In genomic region chr16:4324479-4324868, GRCh38 we compare ENCODE assay signal across 13 cellular contexts. TPM values are rescaled to one million over a fixed set of nuclear protein-coding genes. Genes with fewer than 3 reads are reported as not detected.
DNase-seq lines count a peak whose midpoint lies in the region; ATAC-seq and TF ChIP-seq lines count a peak whose summit lies in the region.
"Had no signal": no experiment of that assay in that cellular context is flagged by ENCODE, and none has a peak within 500 bp of the region (broad histone marks: within the 10 kb centered on the region; RNA-seq: fewer than 3 reads in every experiment).

No MANE protein-coding gene starts in this region.

- no peak overlapping the region for H3K14ac ChIP-seq in H9 (ENCODE audit: insufficient read depth, low read length)

- dilution Hi-C loops in mammary epithelial cell (cut with HindIII; ENCODE audit: low sequenced_read_pairs), result no loop called here

- H3K4me3 ChIP-seq in mammary epithelial cell (replicated peaks in 1 of 3; ENCODE audit: insufficient read depth in 1 of 3, low read depth in 2 of 3, low read length in 3 of 3) (no peak overlapping the region), lung (no peak overlapping the region), stomach (peak overlapping the region in 1 of 4 donors; percentile 13)

- WGBS in H9 (ENCODE audit: extremely low coverage, insufficient read length, low lambda C conversion rate), result no CpG with 5 or more reads among the region's 11 CpGs
- WGBS in mammary epithelial cell (ENCODE audit: low coverage, missing lambda C conversion rate), result 89% methylated on average over 9 of the region's 11 CpGs
- WGBS in lung, 2 donors, result 77 to 88% methylated on average over 11 of the region's 11 CpGs
- WGBS in stomach, 5 donors, result 71 to 80% (median 78%) methylated on average over 8 to 11 of the region's 11 CpGs

- H3K9me3 Mint-ChIP-seq in H9, result no peaks in the 10 kb centered on the region
- H3K9me3 Mint-ChIP-seq: activated CD4-positive, alpha-beta T cell treated with anti-CD3 and anti-CD28 coated beads, Interleukin-2, amount 10 ng/mL, durations not matched to agents 24 days and 14 days; naive B cell had no signal

- peaks cover 3% of the 10 kb centered on the region; the same call in 1 of the 2 replicates for H3K79me2 ChIP-seq in H9 (ENCODE audit: insufficient read depth, low read length)
- H3K79me2 ChIP-seq in mammary epithelial cell (ENCODE audit: insufficient read depth, low read length), result peaks cover 92% of the 10 kb centered on the region

- no peak overlapping the region for H2BK120ac ChIP-seq in H9 (ENCODE audit: low read depth, low read length, poor library complexity, severe bottlenecking)

- no peak overlapping the region for H4K5ac ChIP-seq in H9 (ENCODE audit: insufficient read length, low read depth, low read length)

- peaks cover 9 to 19% of the 10 kb centered on the region in 2 experiments for H3K4me1 Mint-ChIP-seq in H9

- no peak for ATAC-seq in lung (ENCODE audit: insufficient read depth, low FRiP score)
- no peak for ATAC-seq in HG03565 (IDR thresholded peaks at IDR 0.05; ENCODE audit: unreplicated experiment)
- no peak for ATAC-seq in HG02970 (IDR thresholded peaks at IDR 0.05; ENCODE audit: low FRiP score, unreplicated experiment)
- ATAC-seq: esophagus mucosa had no signal

- H4K20me1 ChIP-seq in H9 (ENCODE audit: control insufficient read depth, insufficient read depth, insufficient read length) (peaks cover 3% of the 10 kb centered on the region), mammary epithelial cell (ENCODE audit: insufficient read depth, low read length) (no peaks in the 10 kb centered on the region)

- TF ChIP-seq POLR2A in stomach (IDR thresholded peaks at IDR 0.05), result no peak

- no peak overlapping the region for H2BK20ac ChIP-seq in H9 (ENCODE audit: low read depth, low read length, poor library complexity, severe bottlenecking)

- no peaks in the 10 kb centered on the region for H3K79me1 ChIP-seq in H9 (ENCODE audit: insufficient read depth, low read depth, low read length, poor library complexity, severe bottlenecking)

- no peak overlapping the region for H3K4me2 ChIP-seq in H9 (ENCODE audit: insufficient read depth, insufficient read length, low read length)
- peak overlapping the region; percentile 45 for H3K4me2 ChIP-seq in mammary epithelial cell (ENCODE audit: insufficient read depth, low read depth, low read length)

- H2BK15ac ChIP-seq in H9 (ENCODE audit: low read depth, low read length), result no peak overlapping the region

- TF ChIP-seq CTCF in H9 (conservative IDR thresholded peaks at IDR 0.05) (no peak), mammary epithelial cell (conservative IDR thresholded peaks at IDR 0.05 in 1 of 2, IDR thresholded peaks at IDR 0.05 in 1 of 2; ENCODE audit: extremely low read depth in 1 of 2, insufficient read depth in 1 of 2, low read depth in 1 of 2, low read length in 2 of 2) (no peak), lung (IDR thresholded peaks at IDR 0.05; ENCODE audit: control extremely low read depth, extremely low read depth) (no peak), stomach (IDR thresholded peaks at IDR 0.05) (no peak)

- no peak overlapping the region for H4K91ac ChIP-seq in H9 (ENCODE audit: insufficient read length, low read depth, low read length)

- no peak overlapping the region for H3K56ac ChIP-seq in H9 (ENCODE audit: insufficient read length, low read depth, low read length)

- no peak overlapping the region for H3K9ac ChIP-seq in H9 (ENCODE audit: extremely low read depth, insufficient read length, low read length)
- no peak overlapping the region for H3K9ac ChIP-seq in mammary epithelial cell (ENCODE audit: insufficient read depth, low read length)

- H3K36me3 Mint-ChIP-seq in H9 (ENCODE audit: insufficient read depth in 1 of 3, low read depth in 3 of 3), result no peaks in the 10 kb centered on the region
- H3K36me3 Mint-ChIP-seq: naive B cell had no signal

- no peak overlapping the region for H3K23ac ChIP-seq in H9 (ENCODE audit: insufficient read length, low read depth, low read length)

- H2AFZ ChIP-seq in H9 (ENCODE audit: low read length), result no peak overlapping the region
- H2AFZ ChIP-seq in mammary epithelial cell (ENCODE audit: low read depth, low read length), result no peak overlapping the region

- H3K4me1 ChIP-seq in H9 (ENCODE audit: insufficient read depth, low read length), result peaks cover 3% of the 10 kb centered on the region; the same call in 1 of the 2 replicates
- H3K4me1 ChIP-seq in mammary epithelial cell (ENCODE audit: insufficient read depth, low read length), result peaks cover 48% of the 10 kb centered on the region
- peaks cover 5 to 63% of the 10 kb centered on the region in 2 donors for H3K4me1 ChIP-seq in lung (ENCODE audit: control insufficient read depth in 2 of 2, insufficient read depth in 2 of 2, low read length in 2 of 2)
- peaks cover 72 to 98% (median 86%) of the 10 kb centered on the region in 4 donors for H3K4me1 ChIP-seq in stomach

- H3K4me3 Mint-ChIP-seq in H9, result no peak overlapping the region
- H3K4me3 Mint-ChIP-seq: activated CD4-positive, alpha-beta T cell treated with anti-CD3 and anti-CD28 coated beads, Interleukin-2, amount 10 ng/mL, durations not matched to agents 24 days and 14 days had no signal

- DNase-seq in H9 (no peak), mammary epithelial cell (no peak), lung (ENCODE audit: low spot score) (no peak), stomach (no peak), NCI-H2227 treated with DMSO at 0.1 percent for 48 hours (lab: John Stamatoyannopoulos, UW) (no peak), A172 (ENCODE audit: low spot score) (no peak)
- DNase-seq: activated CD4-positive, alpha-beta T cell treated with anti-CD3 and anti-CD28 coated beads, Interleukin-2, amount 10 ng/mL, durations not matched to agents 24 days and 14 days; naive B cell; stimulated activated CD4-positive, alpha-beta T cell treated with anti-CD3 and anti-CD28 coated beads, Interleukin-12 subunit alpha, Interleukin-12 subunit beta, amount 100 ng/mL, for 4 hours; T-helper 2 cell had no signal

- CTCF ChIA-PET in mammary epithelial cell (lab: Charles Lee; ENCODE audit: low non-redundant PET), result interaction anchor here (0.7 kb wide), 1 partner anchor 348 kb away, joined by 3 read pairs; no protein-coding TSS in a partner anchor

- peaks cover 4% of the 10 kb centered on the region for H3K23me2 ChIP-seq in H9 (ENCODE audit: insufficient read length, low read depth, low read length, poor library complexity, severe bottlenecking)

- H3K9me3 ChIP-seq in H9 (ENCODE audit: control insufficient read depth, low read depth, low read length), result no peaks in the 10 kb centered on the region
- H3K9me3 ChIP-seq in mammary epithelial cell (replicated peaks; ENCODE audit: insufficient read depth, low read length), result no peaks in the 10 kb centered on the region
- H3K9me3 ChIP-seq in lung (ENCODE audit: control insufficient read depth in 2 of 2, insufficient read depth in 1 of 2, low read length in 1 of 2), result no peaks in the 10 kb centered on the region
- no peaks in the 10 kb centered on the region for H3K9me3 ChIP-seq in stomach

- BruUV-seq in mammary epithelial cell (replicated peaks; lab: Mats Ljungman, UMichigan), result no TSS peak

- in situ Hi-C loops in mammary epithelial cell (cut with MboI; ENCODE audit: low sequenced_read_pairs in 2 of 2), result loop anchor here in 1 of 2 donors (5.0 kb wide), 1 partner anchor 52 kb away; the partner anchor contains the start of gene TFAP4

- no peaks in the 10 kb centered on the region for H3K27me3 ChIP-seq in H9 (ENCODE audit: insufficient read depth, low read length)
- no peaks in the 10 kb centered on the region for H3K27me3 ChIP-seq in mammary epithelial cell (ENCODE audit: insufficient read depth, low read length)
- H3K27me3 ChIP-seq in lung (ENCODE audit: control insufficient read depth, insufficient read depth), result no peaks in the 10 kb centered on the region
- H3K27me3 ChIP-seq in stomach, result peaks cover 0 to 8% (median 0%) of the 10 kb centered on the region in 3 donors

- H2AK5ac ChIP-seq in H9 (ENCODE audit: insufficient read length, low read length), result no peak overlapping the region

- no peak overlapping the region for H2BK12ac ChIP-seq in H9 (ENCODE audit: insufficient read length, low read depth, low read length)

- no peak for TF ChIP-seq EP300 in stomach (IDR thresholded peaks at IDR 0.05)

- no peak overlapping the region for H3T11ph ChIP-seq in H9 (ENCODE audit: low read length)

- no peaks in the 10 kb centered on the region for H3K27me3 Mint-ChIP-seq in H9 (ENCODE audit: low read depth)
- H3K27me3 Mint-ChIP-seq: naive B cell had no signal

- H3K36me3 ChIP-seq in mammary epithelial cell (ENCODE audit: insufficient read depth, low read length), result no peaks in the 10 kb centered on the region
- no peaks in the 10 kb centered on the region for H3K36me3 ChIP-seq in lung (ENCODE audit: control insufficient read depth in 2 of 2, insufficient read depth in 2 of 2, low read length in 2 of 2)
- no peaks in the 10 kb centered on the region for H3K36me3 ChIP-seq in stomach

- H3K27ac ChIP-seq in H9 (ENCODE audit: insufficient read length, low read depth, low read length) (no peak overlapping the region), mammary epithelial cell (ENCODE audit: insufficient read depth, low read depth, low read length) (no peak overlapping the region), lung (ENCODE audit: low read depth in 1 of 2, low read length in 1 of 2) (peak overlapping the region; percentile 68 to 91), stomach (peak overlapping the region; percentile 57 to 89 (median 83))

- no peak overlapping the region for H3K4ac ChIP-seq in H9 (ENCODE audit: low read depth, low read length)

- intact Hi-C loops in mammary epithelial cell (cut with micrococcal nuclease) (no loop called here), stomach (cut with DNase I; ENCODE audit: low total_unique reads) (no loop called here)

- H3K27ac Mint-ChIP-seq in H9, result peak overlapping the region; percentile 8 to 91 (median 72); a peak in 3 of 7 replicates
- H3K27ac Mint-ChIP-seq: activated CD4-positive, alpha-beta T cell treated with anti-CD3 and anti-CD28 coated beads, Interleukin-2, amount 10 ng/mL, durations not matched to agents 24 days and 14 days; naive B cell had no signal

- H2BK5ac ChIP-seq in H9 (ENCODE audit: insufficient read length, low read length), result no peak overlapping the region

- H4K8ac ChIP-seq in H9 (replicated peaks; ENCODE audit: insufficient read length, low read depth, low read length), result no peak overlapping the region

- H3K18ac ChIP-seq in H9 (ENCODE audit: insufficient read length, low read depth, low read length), result no peak overlapping the region

RNA-seq across cellular contexts. Expression of gene GLIS2, which starts 8.6 kb away (rescaled TPM):
- total RNA-seq in H9 (2021), result 14.3 and 14.9 TPM in 2 replicates
- 10 to 100 TPM in 1 of 2 donors, 1 to 10 TPM in 1; 3.3 to 13.5 TPM for total RNA-seq in mammary epithelial cell
- 3.6 TPM for polyA plus RNA-seq in mammary epithelial cell
- polyA minus RNA-seq in mammary epithelial cell, result 10.4 TPM
- 10 to 100 TPM in 1 of 2 donors, 1 to 10 TPM in 1; 8.8 to 25.5 TPM for total RNA-seq in lung
- polyA plus RNA-seq in lung, result 10 to 100 TPM; 14.8 to 15.1 TPM
- 10 to 100 TPM in 1 of 5 donors, 1 to 10 TPM in 4; 3.2 to 21.0 (median 4.6) TPM for total RNA-seq in stomach
- 1 to 10 TPM; 4.4 to 9.0 (median 5.8) TPM for polyA plus RNA-seq in stomach
- total RNA-seq in A172 (2014; rRNA removed; shearing (Covaris generic)), result 3.2 and 5.7 TPM in 2 replicates

RNA-seq across cellular contexts. Expression of gene PAM16, which starts 26.6 kb away (rescaled TPM):
- 80.4 and 81.8 TPM in 2 replicates for total RNA-seq in H9 (2021)
- total RNA-seq in mammary epithelial cell, result 10 to 100 TPM; 20.3 to 62.1 TPM
- polyA plus RNA-seq in mammary epithelial cell, result 41.2 TPM
- polyA minus RNA-seq in mammary epithelial cell, result 3.8 TPM
- 10 to 100 TPM; 23.0 to 55.2 TPM for total RNA-seq in lung
- polyA plus RNA-seq in lung, result 100 to 1,000 TPM in 1 of 2 donors, 10 to 100 TPM in 1; 62.2 to 183 TPM
- 100 to 1,000 TPM in 1 of 5 donors, 10 to 100 TPM in 3, 1 to 10 TPM in 1; 4.7 to 218 (median 28.1) TPM for total RNA-seq in stomach
- polyA plus RNA-seq in stomach, result 100 to 1,000 TPM in 2 of 3 donors, 10 to 100 TPM in 1; 54.4 to 117 (median 104) TPM
- total RNA-seq in A172 (2014; rRNA removed; shearing (Covaris generic)), result 46.8 and 116 TPM in 2 replicates

RNA-seq across cellular contexts. Expression of gene VASN, which starts 47.2 kb away (rescaled TPM):
- total RNA-seq in H9 (2021) (10.8 and 11.0 TPM in 2 replicates), mammary epithelial cell (10 to 100 TPM in 1 of 2 donors, 1 to 10 TPM in 1; 5.0 to 25.5 TPM), lung (10 to 100 TPM; 32.9 to 42.9 TPM), stomach (10 to 100 TPM; 10.5 to 25.6 (median 11.6) TPM)
- polyA plus RNA-seq in mammary epithelial cell (1.9 TPM), lung (10 to 100 TPM; 18.8 to 29.6 TPM), stomach (1 to 10 TPM; 3.7 to 7.2 (median 5.1) TPM)
- 0.67 TPM for polyA minus RNA-seq in mammary epithelial cell
- 87.4 and 100 TPM in 2 replicates for total RNA-seq in A172 (2014; rRNA removed; shearing (Covaris generic))

RNA-seq across cellular contexts. Expression of gene TFAP4, which starts 51.7 kb away (rescaled TPM):
- total RNA-seq in H9 (2021) (50.5 and 51.9 TPM in 2 replicates), mammary epithelial cell (10 to 100 TPM in 1 of 2 donors, 1 to 10 TPM in 1; 3.3 to 13.0 TPM), lung (10 to 100 TPM in 1 of 2 donors, 1 to 10 TPM in 1; 9.7 to 12.3 TPM), stomach (10 to 100 TPM in 1 of 5 donors, 1 to 10 TPM in 3, not detected in 1; 4.9 to 17.4 (median 6.5) TPM)
- polyA plus RNA-seq in mammary epithelial cell (9.5 TPM), lung (10 to 100 TPM in 1 of 2 donors, 1 to 10 TPM in 1; 5.7 to 10.5 TPM), stomach (1 to 10 TPM; 4.9 to 7.1 (median 5.5) TPM)
- 6.4 TPM for polyA minus RNA-seq in mammary epithelial cell
- total RNA-seq in A172 (2014; rRNA removed; shearing (Covaris generic)), result 8.0 and 12.1 TPM in 2 replicates

Comparison
In these comparisons a context has a peak if more than half of its experiments do, and no peak if none do; other contexts are left out.
1. H3K27ac ChIP-seq: peak in lung (2 of 2) and stomach (5 of 5); none in H9 (single experiment) and mammary epithelial cell (single experiment).